In the genomic region with DNA sequence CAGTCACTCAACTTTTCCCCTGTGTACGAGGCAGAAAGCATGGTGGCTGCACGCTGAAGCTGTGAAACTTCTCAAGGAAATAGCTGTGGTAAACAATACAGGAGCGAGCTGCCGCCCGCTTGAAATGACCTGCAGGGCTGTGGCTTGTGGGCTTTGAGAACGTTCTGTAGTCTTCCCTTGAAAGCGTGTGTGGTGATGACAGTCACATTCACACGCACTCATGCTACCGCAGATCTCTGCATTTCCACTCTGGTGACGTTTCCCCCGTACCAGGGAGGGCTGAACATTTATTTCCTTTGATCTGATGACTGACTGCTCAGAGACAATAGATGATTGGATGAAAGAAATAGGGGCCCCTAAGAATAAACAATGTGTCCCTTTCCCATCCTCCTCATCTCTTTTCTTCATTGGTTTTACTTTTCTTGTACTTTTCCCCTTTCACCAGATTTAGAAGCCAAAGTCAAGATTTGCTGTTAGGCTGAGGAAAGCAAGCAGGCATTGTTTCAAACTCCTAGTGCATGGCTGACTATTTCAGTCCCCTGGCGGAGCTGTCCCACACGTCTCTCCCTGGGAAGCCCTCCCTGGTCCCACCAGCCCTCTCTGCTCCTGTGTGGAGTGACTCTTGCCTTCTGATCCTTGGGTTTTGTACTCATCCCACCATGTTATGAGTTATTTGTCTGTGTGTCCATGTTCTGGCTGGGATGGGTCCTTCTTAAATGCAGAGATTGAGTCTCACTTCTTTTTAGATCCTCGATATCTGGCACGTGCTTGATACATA, we compare ENCODE assay signal across 8 cellular contexts. TPM values are rescaled to one million over a fixed set of nuclear protein-coding genes. Genes with fewer than 3 reads are reported as not detected.
DNase-seq lines count a peak whose midpoint lies in the region; ATAC-seq and TF ChIP-seq lines count a peak whose summit lies in the region.

No MANE protein-coding gene starts in this region.

- no peaks in the 10 kb centered on the region for H3K27me3 ChIP-seq in left lung

- H3K4me3 ChIP-seq in NB4 (ENCODE audit: low read depth, low read length) (no peak overlapping the region), left lung (no peak overlapping the region)

- H3K27ac ChIP-seq in left lung: peak overlapping the region; percentile 80 to 85

- no peak for TF ChIP-seq CTCF in NB4 (IDR thresholded peaks at IDR 0.05; ENCODE audit: low read depth, low read length)
- no peak for TF ChIP-seq CTCF in left lung (IDR thresholded peaks at IDR 0.05)

- intact Hi-C loops in left lung (cut with DNase I): no loop called here

- ATAC-seq in GM21447 (IDR thresholded peaks at IDR 0.05; ENCODE audit: unreplicated experiment) (peak; percentile 50), left lung (no peak)

- peak; percentile 75 for DNase-seq in NB4 (ENCODE audit: low read depth)
- DNase-seq in activated T-helper 9 cell treated with anti-CD3 and anti-CD28 coated beads, Interleukin-2, amount 50 U/mL, for 16 hours (ENCODE audit: low read depth): peak; percentile 79
- no peak for DNase-seq in left lung
- peak; percentile 74 for DNase-seq in stimulated activated CD8-positive, alpha-beta memory T cell treated with anti-CD3 and anti-CD28 coated beads, Interleukin-15, amount 100 ng/mL, for 1 hour (ENCODE audit: low read depth)
- no peak for DNase-seq in NCI-H2029 (lab: John Stamatoyannopoulos, UW)
- no peak for DNase-seq in foreskin melanocyte
- no peak for DNase-seq in DMS 273 (lab: John Stamatoyannopoulos, UW; ENCODE audit: unreplicated experiment)

- H3K9me3 ChIP-seq in left lung: no peaks in the 10 kb centered on the region

- TF ChIP-seq POLR2A in NB4 (IDR thresholded peaks at IDR 0.05; ENCODE audit: extremely low read depth, insufficient read length): no peak

- H3K4me1 ChIP-seq in left lung: peaks cover 6 to 74% of the 10 kb centered on the region in 2 donors

- H3K36me3 ChIP-seq in left lung: no peaks in the 10 kb centered on the region

RNA-seq across cellular contexts. Expression of a gene that starts 3.9 kb away (rescaled TPM):
- total RNA-seq in left lung: 1 to 10 TPM; 6.5 to 9.1 TPM

RNA-seq across cellular contexts. Expression of a gene that starts 9.2 kb away (rescaled TPM):
- total RNA-seq in left lung: 100 to 1,000 TPM; 147 to 163 TPM

Comparison
In these comparisons a context has a peak if more than half of its experiments do, and no peak if none do; other contexts are left out.
1. DNase-seq: peak in NB4 (single experiment), activated T-helper 9 cell treated with anti-CD3 and anti-CD28 coated beads, Interleukin-2, amount 50 U/mL, for 16 hours (single experiment) and stimulated activated CD8-positive, alpha-beta memory T cell treated with anti-CD3 and anti-CD28 coated beads, Interleukin-15, amount 100 ng/mL, for 1 hour (single experiment); none in left lung (0 of 2), NCI-H2029 (single experiment), foreskin melanocyte (single experiment) and DMS 273 (single experiment).